ENCODE assay signal across 10 cellular contexts in genomic region chr5:148760945-148761638, GRCh38.
DNase-seq lines count a peak whose midpoint lies in the region; ATAC-seq and TF ChIP-seq lines count a peak whose summit lies in the region.
"Had no signal": no experiment of that assay in that cellular context is flagged by ENCODE, and none has a peak within 500 bp of the region (broad histone marks: within the 10 kb centered on the region; RNA-seq: fewer than 3 reads in every experiment).

No MANE protein-coding gene starts in this region.

- H3K9me3 ChIP-seq in T-helper 17 cell (ENCODE audit: control insufficient read depth, low read length, poor library complexity, severe bottlenecking), result no peaks in the 10 kb centered on the region

- intact Hi-C loops in natural killer cell (cut with micrococcal nuclease), result no loop called here

- no peak for TF ChIP-seq CTCF in natural killer cell (IDR thresholded peaks at IDR 0.05)
- TF ChIP-seq CTCF in glutamatergic neuron (IDR thresholded peaks at IDR 0.05; ENCODE audit: partially characterized antibody, unreplicated experiment), result no peak

- H3K27ac Mint-ChIP-seq in natural killer cell (no peak overlapping the region), T-helper 17 cell (no peak overlapping the region), glutamatergic neuron (ENCODE audit: unreplicated experiment) (no peak overlapping the region)

- H3K27me3 Mint-ChIP-seq in natural killer cell (ENCODE audit: low read depth in 2 of 2) (peaks cover 0 to 16% of the 10 kb centered on the region in 2 donors), T-helper 17 cell (peaks cover 18% of the 10 kb centered on the region), glutamatergic neuron (ENCODE audit: unreplicated experiment) (no peaks in the 10 kb centered on the region)

- H3K36me3 Mint-ChIP-seq in natural killer cell (peaks cover 26% of the 10 kb centered on the region), T-helper 17 cell (ENCODE audit: low read depth) (peaks cover 2% of the 10 kb centered on the region), glutamatergic neuron (ENCODE audit: unreplicated experiment) (no peaks in the 10 kb centered on the region)

- H3K4me1 Mint-ChIP-seq in natural killer cell (peaks cover 13 to 16% of the 10 kb centered on the region in 2 donors), T-helper 17 cell (no peaks in the 10 kb centered on the region), glutamatergic neuron (ENCODE audit: low read depth, unreplicated experiment) (no peaks in the 10 kb centered on the region)

- peaks cover 0 to 3% of the 10 kb centered on the region in 2 donors for H3K9me3 Mint-ChIP-seq in natural killer cell
- H3K9me3 Mint-ChIP-seq in glutamatergic neuron (ENCODE audit: unreplicated experiment), result no peaks in the 10 kb centered on the region

- ATAC-seq in GM19035 (IDR thresholded peaks at IDR 0.05; ENCODE audit: unreplicated experiment) (peak; percentile 100), HG02588 (IDR thresholded peaks at IDR 0.05; ENCODE audit: unreplicated experiment) (peak; percentile 100), HG03521 (IDR thresholded peaks at IDR 0.05; ENCODE audit: unreplicated experiment) (peak; percentile 100), natural killer cell (peak; percentile 74 to 100 (median 93)), T-helper 17 cell (no peak)

- H3K4me3 Mint-ChIP-seq in natural killer cell (no peak overlapping the region), T-helper 17 cell (no peak overlapping the region), glutamatergic neuron (ENCODE audit: unreplicated experiment) (no peak overlapping the region)

- DNase-seq in natural killer cell, result no peak
- no peak for DNase-seq in T-helper 17 cell
- no peak for DNase-seq in glutamatergic neuron
- DNase-seq in hepatic stellate cell (ENCODE audit: low spot score), result no peak
- DNase-seq in stimulated activated CD4-positive, alpha-beta T cell treated with anti-CD3 and anti-CD28 coated beads, Interleukin-4, amount 100 ng/mL, for 4 hours, result no peak
- DNase-seq: activated CD8-positive, alpha-beta memory T cell treated with anti-CD3 and anti-CD28 coated beads for 24 hours; EL had no signal
